Comparison of ENCODE assay signal across 2 cellular contexts in the genomic region with DNA sequence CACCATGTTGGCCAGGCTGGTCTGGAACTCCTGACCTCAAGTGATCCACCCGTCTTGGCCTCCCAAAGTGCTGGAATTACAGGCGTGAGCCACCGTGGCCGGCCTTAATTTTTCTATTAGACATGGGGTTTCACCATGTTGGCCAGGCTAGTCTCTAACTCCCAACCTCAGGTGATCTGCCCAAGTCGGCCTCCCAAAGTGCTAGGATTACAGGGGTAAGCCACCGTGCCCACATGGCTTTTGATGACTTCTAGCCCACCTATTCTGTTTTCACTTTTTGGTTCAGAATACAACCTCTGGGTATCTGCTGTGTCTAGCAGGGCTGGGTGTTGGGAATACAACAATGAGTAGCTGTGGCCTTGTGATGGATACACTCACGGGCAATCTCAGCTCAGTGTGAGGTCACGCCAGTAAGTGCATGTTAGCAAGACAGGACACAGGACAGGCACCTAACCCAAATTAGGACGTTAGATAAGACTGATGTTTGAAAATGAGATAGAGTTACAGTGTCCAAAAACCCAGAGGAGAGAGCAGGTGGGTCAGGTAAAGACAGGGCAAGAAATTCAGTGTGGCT.
TF ChIP-seq lines count a peak whose summit lies in the region.

No MANE protein-coding gene starts in this region.

TF ChIP-seq in A549, 52 proteins besides CTCF, POLR2A, EP300 and RAD21:
- TF ChIP-seq POLR2AphosphoS2 (conservative IDR thresholded peaks at IDR 0.05; ENCODE audit: low read length) = no peak
- TF ChIP-seq, protein P1, sequence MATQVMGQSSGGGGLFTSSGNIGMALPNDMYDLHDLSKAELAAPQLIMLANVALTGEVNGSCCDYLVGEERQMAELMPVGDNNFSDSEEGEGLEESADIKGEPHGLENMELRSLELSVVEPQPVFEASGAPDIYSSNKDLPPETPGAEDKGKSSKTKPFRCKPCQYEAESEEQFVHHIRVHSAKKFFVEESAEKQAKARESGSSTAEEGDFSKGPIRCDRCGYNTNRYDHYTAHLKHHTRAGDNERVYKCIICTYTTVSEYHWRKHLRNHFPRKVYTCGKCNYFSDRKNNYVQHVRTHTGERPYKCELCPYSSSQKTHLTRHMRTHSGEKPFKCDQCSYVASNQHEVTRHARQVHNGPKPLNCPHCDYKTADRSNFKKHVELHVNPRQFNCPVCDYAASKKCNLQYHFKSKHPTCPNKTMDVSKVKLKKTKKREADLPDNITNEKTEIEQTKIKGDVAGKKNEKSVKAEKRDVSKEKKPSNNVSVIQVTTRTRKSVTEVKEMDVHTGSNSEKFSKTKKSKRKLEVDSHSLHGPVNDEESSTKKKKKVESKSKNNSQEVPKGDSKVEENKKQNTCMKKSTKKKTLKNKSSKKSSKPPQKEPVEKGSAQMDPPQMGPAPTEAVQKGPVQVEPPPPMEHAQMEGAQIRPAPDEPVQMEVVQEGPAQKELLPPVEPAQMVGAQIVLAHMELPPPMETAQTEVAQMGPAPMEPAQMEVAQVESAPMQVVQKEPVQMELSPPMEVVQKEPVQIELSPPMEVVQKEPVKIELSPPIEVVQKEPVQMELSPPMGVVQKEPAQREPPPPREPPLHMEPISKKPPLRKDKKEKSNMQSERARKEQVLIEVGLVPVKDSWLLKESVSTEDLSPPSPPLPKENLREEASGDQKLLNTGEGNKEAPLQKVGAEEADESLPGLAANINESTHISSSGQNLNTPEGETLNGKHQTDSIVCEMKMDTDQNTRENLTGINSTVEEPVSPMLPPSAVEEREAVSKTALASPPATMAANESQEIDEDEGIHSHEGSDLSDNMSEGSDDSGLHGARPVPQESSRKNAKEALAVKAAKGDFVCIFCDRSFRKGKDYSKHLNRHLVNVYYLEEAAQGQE (IDR thresholded peaks at IDR 0.05) = no peak
- TF ChIP-seq CHD2 (IDR thresholded peaks at IDR 0.05; ENCODE audit: low read length, partially characterized antibody) = no peak
- TF ChIP-seq MYC (IDR thresholded peaks at IDR 0.05; ENCODE audit: borderline replicate concordance, low read length) = no peak

TF ChIP-seq in SK-N-SH treated with all-trans-retinoic acid at 6 μM for 48 hours, 23 proteins besides CTCF, POLR2A, EP300 and RAD21:
- TF ChIP-seq, protein P2, sequence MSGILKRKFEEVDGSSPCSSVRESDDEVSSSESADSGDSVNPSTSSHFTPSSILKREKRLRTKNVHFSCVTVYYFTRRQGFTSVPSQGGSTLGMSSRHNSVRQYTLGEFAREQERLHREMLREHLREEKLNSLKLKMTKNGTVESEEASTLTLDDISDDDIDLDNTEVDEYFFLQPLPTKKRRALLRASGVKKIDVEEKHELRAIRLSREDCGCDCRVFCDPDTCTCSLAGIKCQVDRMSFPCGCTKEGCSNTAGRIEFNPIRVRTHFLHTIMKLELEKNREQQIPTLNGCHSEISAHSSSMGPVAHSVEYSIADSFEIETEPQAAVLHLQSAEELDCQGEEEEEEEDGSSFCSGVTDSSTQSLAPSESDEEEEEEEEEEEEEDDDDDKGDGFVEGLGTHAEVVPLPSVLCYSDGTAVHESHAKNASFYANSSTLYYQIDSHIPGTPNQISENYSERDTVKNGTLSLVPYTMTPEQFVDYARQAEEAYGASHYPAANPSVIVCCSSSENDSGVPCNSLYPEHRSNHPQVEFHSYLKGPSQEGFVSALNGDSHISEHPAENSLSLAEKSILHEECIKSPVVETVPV (CRISPR knock-in tag; IDR thresholded peaks at IDR 0.05) = no peak
- TF ChIP-seq PPARA (CRISPR knock-in tag; IDR thresholded peaks at IDR 0.05; ENCODE audit: borderline replicate concordance) = no peak
- no peak for TF ChIP-seq ARNTL (CRISPR knock-in tag; IDR thresholded peaks at IDR 0.05; ENCODE audit: borderline replicate concordance, low read depth)
- TF ChIP-seq ZNF565 (CRISPR knock-in tag; conservative IDR thresholded peaks at IDR 0.05; ENCODE audit: low read depth) = no peak
- TF ChIP-seq ESRRG (CRISPR knock-in tag; IDR thresholded peaks at IDR 0.05) = no peak
- TF ChIP-seq CSDC2 (CRISPR knock-in tag; IDR thresholded peaks at IDR 0.05) = no peak
- TF ChIP-seq, protein P3, sequence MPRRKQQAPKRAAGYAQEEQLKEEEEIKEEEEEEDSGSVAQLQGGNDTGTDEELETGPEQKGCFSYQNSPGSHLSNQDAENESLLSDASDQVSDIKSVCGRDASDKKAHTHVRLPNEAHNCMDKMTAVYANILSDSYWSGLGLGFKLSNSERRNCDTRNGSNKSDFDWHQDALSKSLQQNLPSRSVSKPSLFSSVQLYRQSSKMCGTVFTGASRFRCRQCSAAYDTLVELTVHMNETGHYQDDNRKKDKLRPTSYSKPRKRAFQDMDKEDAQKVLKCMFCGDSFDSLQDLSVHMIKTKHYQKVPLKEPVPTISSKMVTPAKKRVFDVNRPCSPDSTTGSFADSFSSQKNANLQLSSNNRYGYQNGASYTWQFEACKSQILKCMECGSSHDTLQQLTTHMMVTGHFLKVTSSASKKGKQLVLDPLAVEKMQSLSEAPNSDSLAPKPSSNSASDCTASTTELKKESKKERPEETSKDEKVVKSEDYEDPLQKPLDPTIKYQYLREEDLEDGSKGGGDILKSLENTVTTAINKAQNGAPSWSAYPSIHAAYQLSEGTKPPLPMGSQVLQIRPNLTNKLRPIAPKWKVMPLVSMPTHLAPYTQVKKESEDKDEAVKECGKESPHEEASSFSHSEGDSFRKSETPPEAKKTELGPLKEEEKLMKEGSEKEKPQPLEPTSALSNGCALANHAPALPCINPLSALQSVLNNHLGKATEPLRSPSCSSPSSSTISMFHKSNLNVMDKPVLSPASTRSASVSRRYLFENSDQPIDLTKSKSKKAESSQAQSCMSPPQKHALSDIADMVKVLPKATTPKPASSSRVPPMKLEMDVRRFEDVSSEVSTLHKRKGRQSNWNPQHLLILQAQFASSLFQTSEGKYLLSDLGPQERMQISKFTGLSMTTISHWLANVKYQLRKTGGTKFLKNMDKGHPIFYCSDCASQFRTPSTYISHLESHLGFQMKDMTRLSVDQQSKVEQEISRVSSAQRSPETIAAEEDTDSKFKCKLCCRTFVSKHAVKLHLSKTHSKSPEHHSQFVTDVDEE (CRISPR knock-in tag; IDR thresholded peaks at IDR 0.05) = no peak
- TF ChIP-seq, protein P4, sequence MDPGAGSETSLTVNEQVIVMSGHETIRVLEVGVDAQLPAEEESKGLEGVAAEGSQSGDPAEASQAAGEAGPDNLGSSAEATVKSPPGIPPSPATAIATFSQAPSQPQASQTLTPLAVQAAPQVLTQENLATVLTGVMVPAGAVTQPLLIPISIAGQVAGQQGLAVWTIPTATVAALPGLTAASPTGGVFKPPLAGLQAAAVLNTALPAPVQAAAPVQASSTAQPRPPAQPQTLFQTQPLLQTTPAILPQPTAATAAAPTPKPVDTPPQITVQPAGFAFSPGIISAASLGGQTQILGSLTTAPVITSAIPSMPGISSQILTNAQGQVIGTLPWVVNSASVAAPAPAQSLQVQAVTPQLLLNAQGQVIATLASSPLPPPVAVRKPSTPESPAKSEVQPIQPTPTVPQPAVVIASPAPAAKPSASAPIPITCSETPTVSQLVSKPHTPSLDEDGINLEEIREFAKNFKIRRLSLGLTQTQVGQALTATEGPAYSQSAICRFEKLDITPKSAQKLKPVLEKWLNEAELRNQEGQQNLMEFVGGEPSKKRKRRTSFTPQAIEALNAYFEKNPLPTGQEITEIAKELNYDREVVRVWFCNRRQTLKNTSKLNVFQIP (CRISPR knock-in tag; IDR thresholded peaks at IDR 0.05; ENCODE audit: borderline replicate concordance, low read depth) = no peak
- TF ChIP-seq ZNF8 (CRISPR knock-in tag; IDR thresholded peaks at IDR 0.05) = no peak
- TF ChIP-seq ZC3H10 (CRISPR knock-in tag; IDR thresholded peaks at IDR 0.05) = no peak
- no peak for TF ChIP-seq BACH2 (CRISPR knock-in tag; IDR thresholded peaks at IDR 0.05; ENCODE audit: borderline replicate concordance)
- no peak for TF ChIP-seq OSR1 (CRISPR knock-in tag; IDR thresholded peaks at IDR 0.05)
- TF ChIP-seq, protein P5, sequence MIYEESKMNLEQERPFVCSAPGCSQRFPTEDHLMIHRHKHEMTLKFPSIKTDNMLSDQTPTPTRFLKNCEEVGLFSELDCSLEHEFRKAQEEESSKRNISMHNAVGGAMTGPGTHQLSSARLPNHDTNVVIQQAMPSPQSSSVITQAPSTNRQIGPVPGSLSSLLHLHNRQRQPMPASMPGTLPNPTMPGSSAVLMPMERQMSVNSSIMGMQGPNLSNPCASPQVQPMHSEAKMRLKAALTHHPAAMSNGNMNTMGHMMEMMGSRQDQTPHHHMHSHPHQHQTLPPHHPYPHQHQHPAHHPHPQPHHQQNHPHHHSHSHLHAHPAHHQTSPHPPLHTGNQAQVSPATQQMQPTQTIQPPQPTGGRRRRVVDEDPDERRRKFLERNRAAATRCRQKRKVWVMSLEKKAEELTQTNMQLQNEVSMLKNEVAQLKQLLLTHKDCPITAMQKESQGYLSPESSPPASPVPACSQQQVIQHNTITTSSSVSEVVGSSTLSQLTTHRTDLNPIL (CRISPR knock-in tag; IDR thresholded peaks at IDR 0.05; ENCODE audit: low read depth) = no peak
- TF ChIP-seq, protein P6, sequence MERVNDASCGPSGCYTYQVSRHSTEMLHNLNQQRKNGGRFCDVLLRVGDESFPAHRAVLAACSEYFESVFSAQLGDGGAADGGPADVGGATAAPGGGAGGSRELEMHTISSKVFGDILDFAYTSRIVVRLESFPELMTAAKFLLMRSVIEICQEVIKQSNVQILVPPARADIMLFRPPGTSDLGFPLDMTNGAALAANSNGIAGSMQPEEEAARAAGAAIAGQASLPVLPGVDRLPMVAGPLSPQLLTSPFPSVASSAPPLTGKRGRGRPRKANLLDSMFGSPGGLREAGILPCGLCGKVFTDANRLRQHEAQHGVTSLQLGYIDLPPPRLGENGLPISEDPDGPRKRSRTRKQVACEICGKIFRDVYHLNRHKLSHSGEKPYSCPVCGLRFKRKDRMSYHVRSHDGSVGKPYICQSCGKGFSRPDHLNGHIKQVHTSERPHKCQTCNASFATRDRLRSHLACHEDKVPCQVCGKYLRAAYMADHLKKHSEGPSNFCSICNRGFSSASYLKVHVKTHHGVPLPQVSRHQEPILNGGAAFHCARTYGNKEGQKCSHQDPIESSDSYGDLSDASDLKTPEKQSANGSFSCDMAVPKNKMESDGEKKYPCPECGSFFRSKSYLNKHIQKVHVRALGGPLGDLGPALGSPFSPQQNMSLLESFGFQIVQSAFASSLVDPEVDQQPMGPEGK (CRISPR knock-in tag; IDR thresholded peaks at IDR 0.05; ENCODE audit: borderline replicate concordance) = no peak
- no peak for TF ChIP-seq ISL1 (CRISPR knock-in tag; IDR thresholded peaks at IDR 0.05)
- TF ChIP-seq ZNF70 (CRISPR knock-in tag; IDR thresholded peaks at IDR 0.05) = no peak
- no peak for TF ChIP-seq ZFP30 (CRISPR knock-in tag; IDR thresholded peaks at IDR 0.05)
- TF ChIP-seq RARB (CRISPR knock-in tag; IDR thresholded peaks at IDR 0.05) = no peak
- TF ChIP-seq SNAI2 (CRISPR knock-in tag; IDR thresholded peaks at IDR 0.05) = no peak
- TF ChIP-seq GLIS3 (CRISPR knock-in tag; IDR thresholded peaks at IDR 0.05) = no peak
